ENCODE assay signal across 8 cellular contexts in the genomic region with DNA sequence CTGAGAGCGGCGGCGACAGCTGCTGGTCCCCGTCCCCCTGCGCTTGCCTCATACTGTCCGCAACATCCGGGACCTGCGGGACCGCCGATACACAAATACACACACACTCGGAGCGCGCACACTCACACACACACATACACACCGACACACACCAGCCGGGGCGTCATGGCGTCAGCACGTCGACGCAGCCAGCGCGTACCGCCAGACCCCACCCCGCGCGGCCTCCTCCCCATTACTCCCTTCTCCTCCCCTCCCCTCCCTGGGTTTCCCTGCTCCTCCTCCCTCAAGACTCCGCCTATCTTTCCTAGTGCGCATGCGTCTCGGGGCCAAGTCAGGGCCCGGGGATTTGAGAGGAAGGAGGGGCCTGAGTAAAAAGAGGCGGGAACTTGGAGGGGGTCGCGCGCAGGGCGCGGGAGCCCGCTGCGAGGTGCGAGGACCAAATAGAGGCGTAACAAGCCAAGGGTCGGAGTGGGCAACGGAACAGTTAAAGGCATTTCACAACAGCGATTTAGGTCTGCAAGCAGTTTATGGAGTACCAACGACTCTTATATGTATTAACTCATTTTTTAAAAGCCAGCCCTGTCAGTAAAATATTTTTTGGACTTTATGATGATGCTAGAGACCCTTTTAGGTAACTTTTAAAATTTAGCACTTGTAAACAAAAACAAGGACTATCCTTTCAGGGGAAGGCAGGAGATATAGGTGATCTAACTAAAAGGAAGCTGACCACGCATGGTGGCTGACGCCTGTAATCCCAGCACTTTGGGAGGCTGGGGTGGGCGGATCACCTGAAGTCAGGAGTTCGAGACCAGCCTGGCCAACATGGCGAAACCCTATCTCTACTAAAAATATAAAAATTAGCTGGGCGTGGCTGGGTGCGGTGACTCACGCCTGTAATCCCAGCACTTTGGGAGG. TPM values are rescaled to one million over a fixed set of nuclear protein-coding genes. Genes with fewer than 3 reads are reported as not detected.
DNase-seq lines count a peak whose midpoint lies in the region; ATAC-seq and TF ChIP-seq lines count a peak whose summit lies in the region.

TSS of gene SPOP (minus strand) at position 165 of the 915 bp plus-strand sequence. CDS start 55,287 bp downstream, outside the sequence.

- WGBS in trophoblast cell (ENCODE audit: extremely low coverage, insufficient coverage, insufficient read length) = no CpG with 5 or more reads among the region's 53 CpGs
- 15 to 17% methylated on average over 21 to 49 of the region's 53 CpGs for WGBS in transverse colon (ENCODE audit: low coverage in 1 of 2), 2 donors

- H3K4me3 ChIP-seq in GM12864 (ENCODE audit: low read depth, low read length) (peak within 1 kb of the TSS; percentile 96), adipocyte (ENCODE audit: low read length) (peak within 1 kb of the TSS; percentile 87), cardiac muscle cell (peak within 1 kb of the TSS; percentile 64), trophoblast cell (ENCODE audit: low read depth, low read length) (peak within 1 kb of the TSS; percentile 85), transverse colon (peak within 1 kb of the TSS; percentile 35 to 66 (median 56))

- peak within 1 kb of the TSS; percentile 87 for H4K91ac ChIP-seq in trophoblast cell (ENCODE audit: low read depth, low read length)

- peak within 1 kb of the TSS; percentile 80 for H4K8ac ChIP-seq in trophoblast cell (ENCODE audit: low read depth, low read length)

- H2BK5ac ChIP-seq in trophoblast cell (ENCODE audit: low read depth, low read length, poor library complexity) = peak within 1 kb of the TSS; percentile 73

- H2AK5ac ChIP-seq in trophoblast cell (ENCODE audit: low read length) = no peak within 1 kb of the TSS

- peaks cover 6% of the 10 kb centered on the region for H3K79me1 ChIP-seq in trophoblast cell (ENCODE audit: low read length)

- H3K18ac ChIP-seq in trophoblast cell (ENCODE audit: low read length) = no peak within 1 kb of the TSS

- DNase-seq in GM12864 (ENCODE audit: low read depth) = peak; percentile 99
- DNase-seq in NCI-H1436 (lab: John Stamatoyannopoulos, UW) = peak; percentile 100
- peak; percentile 99 for DNase-seq in T follicular helper cell (ENCODE audit: low read depth)
- DNase-seq in adipocyte (ENCODE audit: low read depth) = peak; percentile 100
- DNase-seq in cardiac muscle cell (ENCODE audit: low read depth in 1 of 2, low spot score in 1 of 2) = peak; percentile 99 to 100
- DNase-seq in trophoblast cell = peak; percentile 99
- peak; percentile 99 for DNase-seq in transverse colon

- H3K27me3 ChIP-seq in adipocyte (replicated peaks; ENCODE audit: control insufficient read depth, insufficient read depth, low read length) = peaks cover 2% of the 10 kb centered on the region
- no peaks in the 10 kb centered on the region for H3K27me3 ChIP-seq in cardiac muscle cell
- H3K27me3 ChIP-seq in trophoblast cell (ENCODE audit: insufficient read depth, low read length) = no peaks in the 10 kb centered on the region
- H3K27me3 ChIP-seq in transverse colon = no peaks in the 10 kb centered on the region

- peaks cover 5% of the 10 kb centered on the region for H3K36me3 ChIP-seq in adipocyte (ENCODE audit: control insufficient read depth, insufficient read depth, low read length, severe bottlenecking)
- no peaks in the 10 kb centered on the region for H3K36me3 ChIP-seq in cardiac muscle cell
- H3K36me3 ChIP-seq in trophoblast cell (ENCODE audit: control insufficient read depth in 1 of 2, insufficient read depth in 2 of 2, low read length in 2 of 2) = no peaks in the 10 kb centered on the region
- no peaks in the 10 kb centered on the region for H3K36me3 ChIP-seq in transverse colon

- H3K9me3 ChIP-seq in adipocyte (ENCODE audit: control insufficient read depth, low read length) (no peaks in the 10 kb centered on the region), cardiac muscle cell (ENCODE audit: low read depth) (no peaks in the 10 kb centered on the region), trophoblast cell (ENCODE audit: insufficient read depth, low read depth, low read length) (no peaks in the 10 kb centered on the region), transverse colon (no peaks in the 10 kb centered on the region)

- H2BK120ac ChIP-seq in trophoblast cell (ENCODE audit: insufficient read depth, low read length, poor library complexity) = no peak within 1 kb of the TSS

- peak within 1 kb of the TSS; percentile 87 for H3K9ac ChIP-seq in adipocyte (ENCODE audit: low read length)
- peak within 1 kb of the TSS; percentile 85 for H3K9ac ChIP-seq in trophoblast cell (ENCODE audit: low read length)

- H3K23ac ChIP-seq in trophoblast cell (ENCODE audit: low read length) = no peak within 1 kb of the TSS

- ATAC-seq in HG02763 (IDR thresholded peaks at IDR 0.05; ENCODE audit: unreplicated experiment) = peak; percentile 81

- peak within 1 kb of the TSS; percentile 78 for H2AFZ ChIP-seq in trophoblast cell (ENCODE audit: insufficient read depth, low read length, poor library complexity)

- H3K4me2 ChIP-seq in trophoblast cell (ENCODE audit: low read length) = peak within 1 kb of the TSS; percentile 65

- H3K4me1 ChIP-seq in adipocyte (ENCODE audit: control insufficient read depth, insufficient read depth, low read length) (peaks cover 20% of the 10 kb centered on the region), cardiac muscle cell (ENCODE audit: low read depth) (peaks cover 30% of the 10 kb centered on the region), trophoblast cell (ENCODE audit: control insufficient read depth in 1 of 2, insufficient read depth in 2 of 2, low read length in 2 of 2) (no peaks in the 10 kb centered on the region), transverse colon (peaks cover 16 to 45% (median 36%) of the 10 kb centered on the region in 4 donors)

- H3K79me2 ChIP-seq in trophoblast cell (ENCODE audit: control insufficient read depth, insufficient read depth, low read length, poor library complexity) = no peaks in the 10 kb centered on the region

- H3K27ac ChIP-seq in cardiac muscle cell (peak within 1 kb of the TSS; percentile 98), trophoblast cell (ENCODE audit: low read depth, low read length) (peak within 1 kb of the TSS; percentile 80), transverse colon (peak within 1 kb of the TSS; percentile 92 to 97 (median 94))

- intact Hi-C loops in transverse colon (cut with DNase I; ENCODE audit: low total_unique reads) = no loop called here

- TF ChIP-seq POLR2A in transverse colon (IDR thresholded peaks at IDR 0.05) = peak; percentile 61

- in situ Hi-C loops in transverse colon (cut with MboI; ENCODE audit: low pct_ligation_motif_present in 1 of 4, low pct_unique_long_range_greater_than_20kb in 1 of 4, low sequenced_read_pairs in 3 of 4) = no loop called here

- TF ChIP-seq CTCF in GM12864 (IDR thresholded peaks at IDR 0.05; ENCODE audit: low read depth, low read length, missing control alignments) = no peak
- TF ChIP-seq CTCF in cardiac muscle cell (IDR thresholded peaks at IDR 0.05; ENCODE audit: low read depth, low read length) = no peak
- TF ChIP-seq CTCF in transverse colon (IDR thresholded peaks at IDR 0.05) = no peak

- no peak for TF ChIP-seq EP300 in transverse colon (IDR thresholded peaks at IDR 0.05; ENCODE audit: low read depth)

- H3K14ac ChIP-seq in trophoblast cell (ENCODE audit: low read length) = peak within 1 kb of the TSS; percentile 67

- peak within 1 kb of the TSS; percentile 49 for H4K12ac ChIP-seq in trophoblast cell (ENCODE audit: low read depth, low read length)

- H2BK12ac ChIP-seq in trophoblast cell (ENCODE audit: low read length) = no peak within 1 kb of the TSS

- peak within 1 kb of the TSS; percentile 44 for H3K4ac ChIP-seq in trophoblast cell (ENCODE audit: low read depth, low read length)

RNA-seq across cellular contexts. Expression of gene SPOP, which starts in this region (rescaled TPM):
- total RNA-seq in cardiac muscle cell (46.0 and 54.4 TPM in 2 replicates), transverse colon (100 to 1,000 TPM in 1 of 4 donors, 10 to 100 TPM in 3; 75.6 to 352 (median 95.3) TPM)
- 92.2 and 111 TPM in 2 replicates for polyA plus RNA-seq in cardiac muscle cell
- 18.9 and 19.2 TPM in 2 replicates for polyA plus RNA-seq in trophoblast cell (2013)

Comparison
In these comparisons a context has a peak if more than half of its experiments do, and no peak if none do; other contexts are left out.
1. Peak in every context shown above with its lines: DNase-seq, ATAC-seq, H3K4me3 ChIP-seq and H3K27ac ChIP-seq.